27 cellular contexts compared by ENCODE assay signal in genomic region chr11:45569776-45570175, GRCh38.
"Had no signal": no experiment of that assay in that cellular context is flagged by ENCODE, and none has a peak within 500 bp of the region (broad histone marks: within the 10 kb centered on the region; RNA-seq: fewer than 3 reads in every experiment).

No MANE protein-coding gene starts in this region.

- H3K9me3 Mint-ChIP-seq: natural killer cell treated with Interleukin-12 subunit alpha and Interleukin-12 subunit beta and Interleukin-15 and Interleukin-18, amount 100 ng/mL, for 72 hours; nephron progenitor cell; neural crest cell; stimulated activated effector memory CD8-positive, alpha-beta T cell treated with anti-CD3 and anti-CD28 coated beads, Interleukin-12 subunit alpha, Interleukin-12 subunit beta, amount 100 ng/mL, for 72 hours; stimulated activated naive B cell treated with anti-CD40 and anti-IgM and Interleukin-4, amounts not matched to agents 10 μg/mL and 1 μg/mL and 100 μg/mL, for 72 hours; stimulated activated naive CD8-positive, alpha-beta T cell treated with anti-CD3 and anti-CD28 coated beads, Interleukin-15, Interleukin-2, amounts not matched to agents 100 ng/mL and 50 ng/mL, for 24 hours had no signal

- DNase-seq: nephron progenitor cell; occipital lobe; ovary; psoas muscle; right cardiac atrium; right lobe of liver; sigmoid colon; small intestine; stimulated activated CD4-positive, alpha-beta T cell treated with anti-CD3 and anti-CD28 coated beads, Interleukin-15, amount 100 ng/mL, for 24 hours; stimulated activated CD4-positive, alpha-beta T cell treated with anti-CD3 and anti-CD28 coated beads, Interleukin-2, amount 100 ng/mL, for 24 hours; stimulated activated CD4-positive, alpha-beta T cell treated with anti-CD3 and anti-CD28 coated beads, Interleukin-2, amount 100 ng/mL, for 48 hours; stimulated activated CD4-positive, alpha-beta T cell treated with anti-CD3 and anti-CD28 coated beads, Interleukin-4, amount 100 ng/mL, for 24 hours; stimulated activated naive B cell treated with anti-CD40 and anti-IgM and Interleukin-4, amounts not matched to agents 10 μg/mL and 1 μg/mL and 100 μg/mL, for 72 hours; stimulated activated naive CD4-positive, alpha-beta T cell treated with Interleukin-2 at 50 U/mL for 16 hours; stomach; thyroid gland; trophoblast cell; upper lobe of left lung had no signal

- H3K4me1 ChIP-seq: parathyroid adenoma, psoas muscle, right lobe of liver, sigmoid colon, stomach, thyroid gland, tibial nerve, upper lobe of left lung, vagina had no signal

- H3K27ac Mint-ChIP-seq: natural killer cell treated with Interleukin-12 subunit alpha and Interleukin-12 subunit beta and Interleukin-15 and Interleukin-18, amount 100 ng/mL, for 72 hours; nephron progenitor cell; progenitor cell of endocrine pancreas; stimulated activated effector memory CD8-positive, alpha-beta T cell treated with anti-CD3 and anti-CD28 coated beads, Interleukin-12 subunit alpha, Interleukin-12 subunit beta, amount 100 ng/mL, for 72 hours; stimulated activated naive B cell treated with anti-CD40 and anti-IgM and Interleukin-4, amounts not matched to agents 10 μg/mL and 1 μg/mL and 100 μg/mL, for 72 hours; stimulated activated naive CD8-positive, alpha-beta T cell treated with anti-CD3 and anti-CD28 coated beads, Interleukin-15, Interleukin-2, amounts not matched to agents 100 ng/mL and 50 ng/mL, for 24 hours had no signal

- H3K27ac ChIP-seq: ovary, parathyroid adenoma, psoas muscle, right lobe of liver, sigmoid colon, stomach, thoracic aorta, thyroid gland, tibial nerve, upper lobe of left lung, vagina had no signal

- H2AFZ ChIP-seq: parathyroid adenoma had no signal

- H3K9me3 ChIP-seq: ovary, psoas muscle, right lobe of liver, sigmoid colon, stomach, thoracic aorta, thyroid gland, tibial nerve, upper lobe of left lung, vagina had no signal

- H3K4me3 Mint-ChIP-seq: natural killer cell treated with Interleukin-12 subunit alpha and Interleukin-12 subunit beta and Interleukin-15 and Interleukin-18, amount 100 ng/mL, for 72 hours; nephron progenitor cell; neural crest cell; stimulated activated effector memory CD8-positive, alpha-beta T cell treated with anti-CD3 and anti-CD28 coated beads, Interleukin-12 subunit alpha, Interleukin-12 subunit beta, amount 100 ng/mL, for 72 hours; stimulated activated naive B cell treated with anti-CD40 and anti-IgM and Interleukin-4, amounts not matched to agents 10 μg/mL and 1 μg/mL and 100 μg/mL, for 72 hours; stimulated activated naive CD8-positive, alpha-beta T cell treated with anti-CD3 and anti-CD28 coated beads, Interleukin-15, Interleukin-2, amounts not matched to agents 100 ng/mL and 50 ng/mL, for 24 hours had no signal

- H3K36me3 Mint-ChIP-seq: natural killer cell treated with Interleukin-12 subunit alpha and Interleukin-12 subunit beta and Interleukin-15 and Interleukin-18, amount 100 ng/mL, for 72 hours; stimulated activated effector memory CD8-positive, alpha-beta T cell treated with anti-CD3 and anti-CD28 coated beads, Interleukin-12 subunit alpha, Interleukin-12 subunit beta, amount 100 ng/mL, for 72 hours; stimulated activated naive B cell treated with anti-CD40 and anti-IgM and Interleukin-4, amounts not matched to agents 10 μg/mL and 1 μg/mL and 100 μg/mL, for 72 hours had no signal

- H3K27me3 ChIP-seq: ovary, right lobe of liver, thyroid gland, tibial nerve, upper lobe of left lung, vagina had no signal

- H3K4me3 ChIP-seq: ovary, psoas muscle, right lobe of liver, sigmoid colon, stomach, thoracic aorta, thyroid gland, tibial nerve, upper lobe of left lung, vagina had no signal

- H3K9ac ChIP-seq: parathyroid adenoma had no signal

- H3K4me1 Mint-ChIP-seq: nephron progenitor cell; neural crest cell; stimulated activated effector memory CD8-positive, alpha-beta T cell treated with anti-CD3 and anti-CD28 coated beads, Interleukin-12 subunit alpha, Interleukin-12 subunit beta, amount 100 ng/mL, for 72 hours; stimulated activated naive B cell treated with anti-CD40 and anti-IgM and Interleukin-4, amounts not matched to agents 10 μg/mL and 1 μg/mL and 100 μg/mL, for 72 hours had no signal

- H3K36me3 ChIP-seq: ovary, right lobe of liver, sigmoid colon, stomach, thoracic aorta, thyroid gland, tibial nerve, upper lobe of left lung, vagina had no signal
